In the genomic region with DNA sequence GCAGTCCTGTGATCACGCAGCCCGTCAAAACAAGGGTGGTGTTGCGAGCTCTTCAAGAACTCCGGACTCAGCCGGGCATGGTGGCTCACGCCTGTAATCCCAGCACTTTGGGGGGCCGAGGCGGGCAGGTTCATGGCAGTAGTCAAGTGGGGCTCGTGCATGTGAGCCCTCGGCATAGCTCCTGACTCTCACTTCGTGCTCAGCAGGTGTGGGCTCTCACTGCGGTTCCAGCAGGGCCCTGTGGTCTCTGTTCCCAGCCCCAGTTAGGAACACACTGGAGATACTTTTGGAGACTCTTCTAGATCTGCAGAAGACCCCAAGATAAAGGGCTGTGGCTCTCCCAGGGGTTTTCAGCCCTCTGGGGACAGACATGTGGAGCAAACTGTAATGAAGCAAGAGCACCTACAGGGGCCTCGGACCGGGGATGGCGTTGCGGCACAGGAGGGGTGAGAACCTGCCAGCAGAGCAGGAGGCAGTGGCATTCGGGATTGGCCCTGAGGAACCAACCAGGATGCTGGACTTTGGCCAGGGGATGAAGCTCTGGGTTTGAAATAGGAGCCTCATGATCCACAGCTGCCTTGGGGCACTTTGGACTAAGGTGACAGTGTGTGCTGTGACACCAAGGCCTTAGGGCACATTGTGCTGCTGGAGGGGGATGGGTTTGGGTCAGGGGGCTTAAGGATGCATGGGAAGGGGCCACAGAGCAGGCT, we compare ENCODE assay signal across 18 cellular contexts.
"Had no signal": no experiment of that assay in that cellular context is flagged by ENCODE, and none has a peak within 500 bp of the region (broad histone marks: within the 10 kb centered on the region; RNA-seq: fewer than 3 reads in every experiment).

No MANE protein-coding gene starts in this region.

- FAIRE-seq: endometrium, small intestine had no signal

- H3K27ac ChIP-seq: breast epithelium, neutrophil, right atrium auricular region, transverse colon had no signal

- DNase-seq: activated CD4-positive, alpha-beta T cell treated with anti-CD3 and anti-CD28 coated beads, Interleukin-2, amount 50 U/mL, for 48 hours; activated gamma-delta T cell treated with Interleukin-2 at 50 U/mL for 16 hours; activated naive CD8-positive, alpha-beta T cell treated with anti-CD3 and anti-CD28 coated beads, Interleukin-2, amount 10 ng/mL, durations not matched to agents 7 days and 5 days; activated T-cell treated with anti-CD3 and anti-CD28 coated beads, Interleukin-2, amount 50 U/mL, for 48 hours; aorta; hypothalamus; kidney glomerular epithelial cell; posterior cingulate gyrus; small intestine; substantia nigra; transverse colon had no signal

- H3K9me3 ChIP-seq: breast epithelium, neutrophil, right atrium auricular region, transverse colon had no signal

- ATAC-seq: activated CD4-positive, CD25-positive, alpha-beta regulatory T cell treated with anti-CD3 and anti-CD28 coated beads, Interleukin-2, amount 50 U/mL, for 24 hours; esophagus mucosa; stimulated activated effector memory CD8-positive, alpha-beta T cell treated with anti-CD3 and anti-CD28 coated beads, Interleukin-12 subunit alpha, Interleukin-12 subunit beta, amount 100 ng/mL, for 72 hours had no signal

- H3K36me3 ChIP-seq: breast epithelium, neutrophil, right atrium auricular region, transverse colon had no signal

- H3K27me3 ChIP-seq: breast epithelium, neutrophil, right atrium auricular region, transverse colon had no signal

- H3K4me3 ChIP-seq: breast epithelium, right atrium auricular region, transverse colon had no signal

- H3K4me1 ChIP-seq: breast epithelium, right atrium auricular region, transverse colon had no signal
